In genomic region chr4:108398326-108398725, GRCh38 we compare ENCODE assay signal across 25 cellular contexts.
DNase-seq lines count a peak whose midpoint lies in the region; ATAC-seq and TF ChIP-seq lines count a peak whose summit lies in the region.
"Had no signal": no experiment of that assay in that cellular context is flagged by ENCODE, and none has a peak within 500 bp of the region (broad histone marks: within the 10 kb centered on the region; RNA-seq: fewer than 3 reads in every experiment).

No MANE protein-coding gene starts in this region.

- peak; percentile 69 for DNase-seq in HK-2 (ENCODE audit: unreplicated experiment)
- no peak for DNase-seq in RWPE2 (ENCODE audit: low spot score)
- DNase-seq in glomerular visceral epithelial cell (ENCODE audit: extremely low spot score): peak; percentile 96
- peak; percentile 28 for DNase-seq in retina
- no peak for DNase-seq in OCI-M2 (lab: John Stamatoyannopoulos, UW; ENCODE audit: unreplicated experiment)
- no peak for DNase-seq in activated T-cell treated with anti-CD3 and anti-CD28 coated beads for 4 hours
- no peak for DNase-seq in upper lobe of left lung
- DNase-seq: activated CD8-positive, alpha-beta memory T cell treated with anti-CD3 and anti-CD28 coated beads for 24 hours; activated naive CD4-positive, alpha-beta T cell treated with anti-CD3 and anti-CD28 coated beads for 36 hours; activated T-cell treated with anti-CD3 and anti-CD28 coated beads, Interleukin-2, amount 50 U/mL, for 4 hours; dorsolateral prefrontal cortex; foreskin fibroblast; lower lobe of right lung; NCI-H1105 treated with DMSO at 0.1 percent for 48 hours; NCI-H2171; NCI-H526; spleen; stimulated activated CD4-positive, alpha-beta T cell treated with anti-CD3 and anti-CD28 coated beads, Interleukin-4, amount 100 ng/mL, for 1 hour; stimulated activated naive CD4-positive, alpha-beta T cell treated with Interleukin-2 at 50 U/mL for 16 hours; T-helper 9 cell had no signal

- no peak overlapping the region for H3K27ac ChIP-seq in RWPE2 (ENCODE audit: poor library complexity, severe bottlenecking)
- no peak overlapping the region for H3K27ac ChIP-seq in upper lobe of left lung
- H3K27ac ChIP-seq: dorsolateral prefrontal cortex, epithelial cell of prostate, hepatocyte, lower lobe of right lung, spleen, thoracic aorta had no signal

- 0 out of 3 replicates have a peak, but pooled peaks have one; percentile 35 for ATAC-seq in RWPE2 (ENCODE audit: low read depth)
- ATAC-seq in HG03469 (IDR thresholded peaks at IDR 0.05; ENCODE audit: unreplicated experiment): no peak
- ATAC-seq in upper lobe of left lung (ENCODE audit: low FRiP score in 2 of 2): no peak
- ATAC-seq: activated CD4-positive, CD25-positive, alpha-beta regulatory T cell treated with anti-CD3 and anti-CD28 coated beads, Interleukin-2, amount 50 U/mL, for 24 hours had no signal

- H3K27me3 ChIP-seq in RWPE2 (ENCODE audit: insufficient read depth, poor library complexity, severe bottlenecking) (no peaks in the 10 kb centered on the region), upper lobe of left lung (no peaks in the 10 kb centered on the region)
- H3K27me3 ChIP-seq: hepatocyte, spleen had no signal

- H3K36me3 ChIP-seq in RWPE2 (ENCODE audit: low read depth) (no peaks in the 10 kb centered on the region), upper lobe of left lung (no peaks in the 10 kb centered on the region)
- H3K36me3 ChIP-seq: lower lobe of right lung, spleen, thoracic aorta had no signal

- TF ChIP-seq POLR2A in upper lobe of left lung (IDR thresholded peaks at IDR 0.05): no peak

- H3K4me3 ChIP-seq in RWPE2 (ENCODE audit: severe bottlenecking) (no peak overlapping the region), upper lobe of left lung (no peak overlapping the region)
- H3K4me3 ChIP-seq: dorsolateral prefrontal cortex, hepatocyte, lower lobe of right lung, spleen, thoracic aorta had no signal

- 74 to 86% methylated on average over 11 of the region's 11 CpGs for WGBS in upper lobe of left lung, 2 donors

- H3K9me3 ChIP-seq in RWPE2 (ENCODE audit: severe bottlenecking) (no peaks in the 10 kb centered on the region), upper lobe of left lung (no peaks in the 10 kb centered on the region)
- H3K9me3 ChIP-seq: lower lobe of right lung, spleen, thoracic aorta had no signal

- TF ChIP-seq CTCF in RWPE2 (IDR thresholded peaks at IDR 0.05; ENCODE audit: poor library complexity, severe bottlenecking): no peak
- TF ChIP-seq CTCF in upper lobe of left lung (IDR thresholded peaks at IDR 0.05): no peak

- no peak for TF ChIP-seq EP300 in upper lobe of left lung (IDR thresholded peaks at IDR 0.05)

- H3K4me1 ChIP-seq in RWPE2 (ENCODE audit: insufficient read depth, poor library complexity, severe bottlenecking) (no peaks in the 10 kb centered on the region), upper lobe of left lung (no peaks in the 10 kb centered on the region)
- H3K4me1 ChIP-seq: lower lobe of right lung, spleen had no signal

Comparison
In these comparisons a context has a peak if more than half of its experiments do, and no peak if none do; other contexts are left out.
1. DNase-seq: peak in HK-2 (single experiment), glomerular visceral epithelial cell (single experiment) and retina (single experiment); none in RWPE2 (single experiment), OCI-M2 (single experiment), activated T-cell treated with anti-CD3 and anti-CD28 coated beads for 4 hours (single experiment) and upper lobe of left lung (0 of 2).